22 cellular contexts compared by ENCODE assay signal in the genomic region with DNA sequence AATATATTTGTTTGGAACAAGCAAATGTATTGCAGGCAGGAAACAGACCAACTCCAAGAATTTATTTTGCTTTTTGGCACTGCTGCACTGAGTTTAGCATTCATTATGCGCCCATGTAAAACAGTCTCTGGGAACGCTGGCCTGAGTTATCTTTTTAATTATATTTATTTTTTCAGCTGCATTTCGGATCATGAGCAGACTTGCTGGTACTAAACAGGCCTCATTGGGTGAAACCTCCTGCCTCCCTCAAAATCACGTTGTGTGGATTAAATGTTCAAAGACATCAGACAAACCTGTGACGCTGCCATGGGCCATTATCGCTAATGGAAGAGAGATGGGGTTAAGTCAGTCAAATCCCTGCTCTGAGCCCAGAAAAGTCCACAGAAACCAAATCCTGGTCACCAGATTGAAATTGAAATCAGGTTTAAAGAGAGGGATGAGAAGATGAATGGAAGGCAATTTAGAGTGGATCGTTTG.
DNase-seq lines count a peak whose midpoint lies in the region; ATAC-seq and TF ChIP-seq lines count a peak whose summit lies in the region.
"Had no signal": no experiment of that assay in that cellular context is flagged by ENCODE, and none has a peak within 500 bp of the region (broad histone marks: within the 10 kb centered on the region; RNA-seq: fewer than 3 reads in every experiment).

No MANE protein-coding gene starts in this region.

- no peak for DNase-seq in stimulated activated effector memory CD8-positive, alpha-beta T cell treated with anti-CD3 and anti-CD28 coated beads, Interleukin-12 subunit alpha, Interleukin-12 subunit beta, amount 100 ng/mL, for 72 hours (ENCODE audit: low spot score in 2 of 2)
- DNase-seq in dermis blood vessel endothelial cell: no peak
- no peak for DNase-seq in Peyer's patch
- DNase-seq in osteocyte (ENCODE audit: extremely low spot score, unreplicated experiment): no peak
- DNase-seq: CD4-positive, alpha-beta T cell; EL; GDM1; Kasumi-1; NCI-H1092 treated with DMSO at 0.1 percent for 48 hours; NCI-H1436; NCI-H187 treated with DMSO at 0.1 percent for 48 hours; NCI-H345; NCI-H510A treated with DMSO at 0.1 percent for 48 hours had no signal

- WGBS in gastroesophageal sphincter (ENCODE audit: low coverage in 1 of 2), 2 donors: 85 to 91% methylated on average over 2 to 5 of the region's 7 CpGs

- H3K36me3 Mint-ChIP-seq in stimulated activated effector memory CD8-positive, alpha-beta T cell treated with anti-CD3 and anti-CD28 coated beads, Interleukin-12 subunit alpha, Interleukin-12 subunit beta, amount 100 ng/mL, for 72 hours: no peaks in the 10 kb centered on the region
- no peaks in the 10 kb centered on the region for H3K36me3 Mint-ChIP-seq in osteocyte (ENCODE audit: unreplicated experiment)

- H3K4me3 ChIP-seq in gastroesophageal sphincter (no peak overlapping the region), Peyer's patch (no peak overlapping the region)
- H3K4me3 ChIP-seq: BLaER1, GM12878, K562 had no signal

- H3K27me3 ChIP-seq in gastroesophageal sphincter (no peaks in the 10 kb centered on the region), Peyer's patch (no peaks in the 10 kb centered on the region)
- H3K27me3 ChIP-seq: BLaER1 had no signal

- TF ChIP-seq CTCF in C4-2B (conservative IDR thresholded peaks at IDR 0.05) (no peak), gastroesophageal sphincter (IDR thresholded peaks at IDR 0.05) (no peak), Peyer's patch (IDR thresholded peaks at IDR 0.05) (no peak), osteocyte (IDR thresholded peaks at IDR 0.05) (no peak)

- no peaks in the 10 kb centered on the region for H3K9me3 Mint-ChIP-seq in stimulated activated effector memory CD8-positive, alpha-beta T cell treated with anti-CD3 and anti-CD28 coated beads, Interleukin-12 subunit alpha, Interleukin-12 subunit beta, amount 100 ng/mL, for 72 hours
- H3K9me3 Mint-ChIP-seq in osteocyte (ENCODE audit: unreplicated experiment): no peaks in the 10 kb centered on the region
- H3K9me3 Mint-ChIP-seq: CD4-positive, alpha-beta T cell had no signal

- H3K4me1 ChIP-seq in gastroesophageal sphincter (peaks cover 3 to 32% (median 3%) of the 10 kb centered on the region in 3 donors), Peyer's patch (no peaks in the 10 kb centered on the region)

- ATAC-seq in SK-N-SH treated with all-trans-retinoic acid at 6 μM for 48 hours: peak; percentile 15; the same call in 1 of the 3 replicates
- ATAC-seq in gastroesophageal sphincter: no peak
- no peak for ATAC-seq in stimulated activated effector memory CD8-positive, alpha-beta T cell treated with anti-CD3 and anti-CD28 coated beads, Interleukin-12 subunit alpha, Interleukin-12 subunit beta, amount 100 ng/mL, for 72 hours
- ATAC-seq in HG03469 (IDR thresholded peaks at IDR 0.05; ENCODE audit: unreplicated experiment): no peak
- ATAC-seq: GM12878, HCT116, HepG2, K562 had no signal

- H3K27ac ChIP-seq in C4-2B (peak overlapping the region; percentile 92), gastroesophageal sphincter (peak overlapping the region in 3 of 4 donors; percentile 41 to 67 (median 64)), Peyer's patch (peak overlapping the region in 2 of 4 donors; percentile 2 to 71)
- H3K27ac ChIP-seq: BLaER1 had no signal

- H3K36me3 ChIP-seq in gastroesophageal sphincter (no peaks in the 10 kb centered on the region), Peyer's patch (no peaks in the 10 kb centered on the region)
- H3K36me3 ChIP-seq: BLaER1 had no signal

- H3K9me3 ChIP-seq in gastroesophageal sphincter (no peaks in the 10 kb centered on the region), Peyer's patch (no peaks in the 10 kb centered on the region)
- H3K9me3 ChIP-seq: BLaER1 had no signal

- TF ChIP-seq POLR2A in gastroesophageal sphincter (IDR thresholded peaks at IDR 0.05): no peak
- no peak for TF ChIP-seq POLR2A in Peyer's patch (IDR thresholded peaks at IDR 0.05)

- H3K4me1 Mint-ChIP-seq in stimulated activated effector memory CD8-positive, alpha-beta T cell treated with anti-CD3 and anti-CD28 coated beads, Interleukin-12 subunit alpha, Interleukin-12 subunit beta, amount 100 ng/mL, for 72 hours: no peaks in the 10 kb centered on the region
- peaks cover 11% of the 10 kb centered on the region for H3K4me1 Mint-ChIP-seq in osteocyte (ENCODE audit: unreplicated experiment)

- no peak overlapping the region for H3K4me3 Mint-ChIP-seq in stimulated activated effector memory CD8-positive, alpha-beta T cell treated with anti-CD3 and anti-CD28 coated beads, Interleukin-12 subunit alpha, Interleukin-12 subunit beta, amount 100 ng/mL, for 72 hours
- H3K4me3 Mint-ChIP-seq in osteocyte (ENCODE audit: unreplicated experiment): no peak overlapping the region
- H3K4me3 Mint-ChIP-seq: CD4-positive, alpha-beta T cell had no signal

- H3K27me3 Mint-ChIP-seq in osteocyte (ENCODE audit: unreplicated experiment): peaks cover 25% of the 10 kb centered on the region
- H3K27me3 Mint-ChIP-seq: CD4-positive, alpha-beta T cell had no signal

- no peak for TF ChIP-seq EP300 in gastroesophageal sphincter (IDR thresholded peaks at IDR 0.05)

- peak overlapping the region; percentile 41 for H3K27ac Mint-ChIP-seq in stimulated activated effector memory CD8-positive, alpha-beta T cell treated with anti-CD3 and anti-CD28 coated beads, Interleukin-12 subunit alpha, Interleukin-12 subunit beta, amount 100 ng/mL, for 72 hours
- H3K27ac Mint-ChIP-seq in osteocyte (ENCODE audit: unreplicated experiment): no peak overlapping the region
- H3K27ac Mint-ChIP-seq: CD4-positive, alpha-beta T cell had no signal

TF ChIP-seq in SK-N-SH treated with all-trans-retinoic acid at 6 μM for 48 hours, 23 proteins besides CTCF, POLR2A, EP300 and RAD21:
- TF ChIP-seq GLIS3 (CRISPR knock-in tag; IDR thresholded peaks at IDR 0.05) (no peak), ARNTL (CRISPR knock-in tag; IDR thresholded peaks at IDR 0.05; ENCODE audit: borderline replicate concordance, low read depth) (no peak), TCF4 (CRISPR knock-in tag; IDR thresholded peaks at IDR 0.05; ENCODE audit: borderline replicate concordance) (peak; percentile 88), OSR1 (CRISPR knock-in tag; IDR thresholded peaks at IDR 0.05) (no peak)
- TF ChIP-seq, protein P1, sequence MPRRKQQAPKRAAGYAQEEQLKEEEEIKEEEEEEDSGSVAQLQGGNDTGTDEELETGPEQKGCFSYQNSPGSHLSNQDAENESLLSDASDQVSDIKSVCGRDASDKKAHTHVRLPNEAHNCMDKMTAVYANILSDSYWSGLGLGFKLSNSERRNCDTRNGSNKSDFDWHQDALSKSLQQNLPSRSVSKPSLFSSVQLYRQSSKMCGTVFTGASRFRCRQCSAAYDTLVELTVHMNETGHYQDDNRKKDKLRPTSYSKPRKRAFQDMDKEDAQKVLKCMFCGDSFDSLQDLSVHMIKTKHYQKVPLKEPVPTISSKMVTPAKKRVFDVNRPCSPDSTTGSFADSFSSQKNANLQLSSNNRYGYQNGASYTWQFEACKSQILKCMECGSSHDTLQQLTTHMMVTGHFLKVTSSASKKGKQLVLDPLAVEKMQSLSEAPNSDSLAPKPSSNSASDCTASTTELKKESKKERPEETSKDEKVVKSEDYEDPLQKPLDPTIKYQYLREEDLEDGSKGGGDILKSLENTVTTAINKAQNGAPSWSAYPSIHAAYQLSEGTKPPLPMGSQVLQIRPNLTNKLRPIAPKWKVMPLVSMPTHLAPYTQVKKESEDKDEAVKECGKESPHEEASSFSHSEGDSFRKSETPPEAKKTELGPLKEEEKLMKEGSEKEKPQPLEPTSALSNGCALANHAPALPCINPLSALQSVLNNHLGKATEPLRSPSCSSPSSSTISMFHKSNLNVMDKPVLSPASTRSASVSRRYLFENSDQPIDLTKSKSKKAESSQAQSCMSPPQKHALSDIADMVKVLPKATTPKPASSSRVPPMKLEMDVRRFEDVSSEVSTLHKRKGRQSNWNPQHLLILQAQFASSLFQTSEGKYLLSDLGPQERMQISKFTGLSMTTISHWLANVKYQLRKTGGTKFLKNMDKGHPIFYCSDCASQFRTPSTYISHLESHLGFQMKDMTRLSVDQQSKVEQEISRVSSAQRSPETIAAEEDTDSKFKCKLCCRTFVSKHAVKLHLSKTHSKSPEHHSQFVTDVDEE (CRISPR knock-in tag; IDR thresholded peaks at IDR 0.05): peak; percentile 67
